ENCODE assay signal across 24 cellular contexts in the genomic region with DNA sequence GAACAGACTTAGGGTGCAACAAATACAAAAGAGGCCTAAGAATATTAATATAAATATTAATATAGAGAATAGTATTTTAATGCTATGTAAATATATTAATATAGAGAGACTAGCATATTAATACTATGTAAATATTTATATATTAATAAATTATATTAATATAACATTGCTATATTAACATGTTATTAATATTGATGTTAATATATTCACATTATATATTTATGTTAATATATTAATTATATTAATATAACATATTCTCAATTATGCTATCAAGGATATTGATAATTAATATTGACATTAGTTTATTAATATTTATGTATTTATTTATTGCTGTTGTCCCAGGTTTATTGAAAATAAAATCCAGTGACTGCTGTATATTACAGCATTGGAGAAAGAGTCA. TPM values are rescaled to one million over a fixed set of nuclear protein-coding genes. Genes with fewer than 3 reads are reported as not detected.
DNase-seq lines count a peak whose midpoint lies in the region; ATAC-seq, FAIRE-seq and TF ChIP-seq lines count a peak whose summit lies in the region.
"Had no signal": no experiment of that assay in that cellular context is flagged by ENCODE, and none has a peak within 500 bp of the region (broad histone marks: within the 10 kb centered on the region; RNA-seq: fewer than 3 reads in every experiment).

No MANE protein-coding gene starts in this region.

- ATAC-seq in WTC11 (no peak), pancreas (no peak), HG03025 (IDR thresholded peaks at IDR 0.05; ENCODE audit: low FRiP score, unreplicated experiment) (no peak), HG02678 (IDR thresholded peaks at IDR 0.05; ENCODE audit: unreplicated experiment) (no peak), HG03442 (IDR thresholded peaks at IDR 0.05; ENCODE audit: unreplicated experiment) (no peak)

- no peak overlapping the region for H3K4me3 Mint-ChIP-seq in WTC11
- H3K4me3 Mint-ChIP-seq: CD4-positive, alpha-beta memory T cell; HFFc6 had no signal

- no peaks in the 10 kb centered on the region for H3K4me1 Mint-ChIP-seq in WTC11
- H3K4me1 Mint-ChIP-seq: CD4-positive, alpha-beta memory T cell had no signal

- no peaks in the 10 kb centered on the region for H3K27me3 ChIP-seq in pancreas

- intact Hi-C loops in pancreas (cut with DNase I), result no loop called here

- no peak overlapping the region for H3K4me3 ChIP-seq in pancreas
- H3K4me3 ChIP-seq: HAP-1 had no signal

- FAIRE-seq in G401.6 (lab: Jason Lieb, UNC), result peak; percentile 96
- FAIRE-seq in endometrium (lab: Jason Lieb, UNC), result peak; percentile 62
- peak; percentile 95 for FAIRE-seq in pancreas (lab: Jason Lieb, UNC)
- FAIRE-seq: GM12892, H54 had no signal

- H3K9me3 Mint-ChIP-seq in WTC11, result peaks cover 10% of the 10 kb centered on the region; the same call in 1 of the 2 replicates
- H3K9me3 Mint-ChIP-seq: CD4-positive, alpha-beta memory T cell had no signal

- H3K27ac Mint-ChIP-seq in WTC11, result no peak overlapping the region
- H3K27ac Mint-ChIP-seq: CD4-positive, alpha-beta memory T cell; HFFc6 had no signal

- H3K27ac ChIP-seq in pancreas, result no peak overlapping the region

- H3K36me3 Mint-ChIP-seq in WTC11, result no peaks in the 10 kb centered on the region
- H3K36me3 Mint-ChIP-seq: CD4-positive, alpha-beta memory T cell had no signal

- DNase-seq in WTC11 (ENCODE audit: low spot score) (no peak), pancreas (no peak), NCI-H1092 (lab: John Stamatoyannopoulos, UW) (no peak)
- DNase-seq: 8988T; C1 segment of cervical spinal cord; Calu3; CD4-positive, alpha-beta memory T cell; COR-L47; DMS53; DMS79 treated with DMSO at 0.1 percent for 48 hours; GOT3; HFFc6 had no signal

- H3K4me1 ChIP-seq in pancreas, result no peaks in the 10 kb centered on the region
- H3K4me1 ChIP-seq: HAP-1 had no signal

- POLR2A ChIA-PET in WTC11 (lab: Charles Lee), result no interaction called here

- no peaks in the 10 kb centered on the region for H3K9me3 ChIP-seq in pancreas
- H3K9me3 ChIP-seq: HAP-1 had no signal

- 0 out of 2 replicates have a peak, but pooled peaks cover 3% of the 10 kb centered on the region for H3K27me3 Mint-ChIP-seq in WTC11 (ENCODE audit: low read depth)

- CTCF ChIA-PET in WTC11 (lab: Charles Lee), result interaction anchor here (0.6 kb wide), 1 partner anchor 14 kb away, joined by 3 read pairs; no protein-coding TSS in a partner anchor

- H3K36me3 ChIP-seq in pancreas, result no peaks in the 10 kb centered on the region
- H3K36me3 ChIP-seq: HAP-1 had no signal

- TF ChIP-seq CTCF in WTC11 (IDR thresholded peaks at IDR 0.05) (no peak), pancreas (IDR thresholded peaks at IDR 0.05) (no peak)

TF ChIP-seq in WTC11, 78 proteins besides CTCF, POLR2A, EP300 and RAD21:
- TF ChIP-seq HMGA2 (CRISPR knock-in tag; IDR thresholded peaks at IDR 0.05) (peak; percentile 95), ZNF219 (CRISPR knock-in tag; IDR thresholded peaks at IDR 0.05; ENCODE audit: borderline replicate concordance) (no peak)

RNA-seq across cellular contexts. Expression of a gene that starts 1.1 kb away (rescaled TPM):
- total RNA-seq in WTC11 (2021) (not detected in 3 replicates), pancreas (not detected)
- not detected for polyA plus RNA-seq in pancreas
- total RNA-seq: A673; Calu3; CD4-positive, alpha-beta memory T cell; Daoy; G401; HFFc6 had no signal
- polyA plus RNA-seq: BJ; CD4-positive, alpha-beta memory T cell had no signal

RNA-seq across cellular contexts. Expression of a gene that starts 31.9 kb away (rescaled TPM):
- total RNA-seq in WTC11 (2021) (not detected in 3 replicates), pancreas (not detected)
- not detected for polyA plus RNA-seq in pancreas
- total RNA-seq: A673; Calu3; CD4-positive, alpha-beta memory T cell; Daoy; G401; HFFc6 had no signal
- polyA plus RNA-seq: BJ; CD4-positive, alpha-beta memory T cell had no signal

RNA-seq across cellular contexts. Expression of a gene that starts 32.0 kb away (rescaled TPM):
- total RNA-seq in WTC11 (2021) (not detected in 3 replicates), pancreas (not detected)
- polyA plus RNA-seq in pancreas, result not detected
- total RNA-seq: A673; Calu3; CD4-positive, alpha-beta memory T cell; Daoy; G401; HFFc6 had no signal
- polyA plus RNA-seq: BJ; CD4-positive, alpha-beta memory T cell had no signal

RNA-seq across cellular contexts. Expression of a gene that starts 49.8 kb away (rescaled TPM):
- not detected in 3 replicates for total RNA-seq in WTC11 (2021)
- not detected for total RNA-seq in pancreas
- not detected for polyA plus RNA-seq in pancreas
- total RNA-seq: A673; Calu3; CD4-positive, alpha-beta memory T cell; Daoy; G401; HFFc6 had no signal
- polyA plus RNA-seq: BJ; CD4-positive, alpha-beta memory T cell had no signal
